8 cellular contexts compared by ENCODE assay signal in genomic region chr20:17612287-17612974, GRCh38. TPM values are rescaled to one million over a fixed set of nuclear protein-coding genes. Genes with fewer than 3 reads are reported as not detected.
DNase-seq lines count a peak whose midpoint lies in the region; ATAC-seq and TF ChIP-seq lines count a peak whose summit lies in the region.

No MANE protein-coding gene starts in this region.

- CTCF ChIA-PET in AG04449 (lab: Yijun Ruan, JAX): interaction anchor here (0.8 to 6.6 kb wide), 9 partner anchors 12 to 384 kb away, joined by 3 to 48 read pairs (median 3); no protein-coding TSS in a partner anchor

- TF ChIP-seq POLR2A in body of pancreas (IDR thresholded peaks at IDR 0.05) (no peak), right lobe of liver (IDR thresholded peaks at IDR 0.05) (peak; percentile 6), tibial nerve (IDR thresholded peaks at IDR 0.05) (no peak)

- no peak overlapping the region for H3K4me3 ChIP-seq in AG04449 (ENCODE audit: low read depth, low read length)
- H3K4me3 ChIP-seq in body of pancreas: no peak overlapping the region
- no peak overlapping the region for H3K4me3 ChIP-seq in right lobe of liver
- no peak overlapping the region for H3K4me3 ChIP-seq in tibial nerve

- no peaks in the 10 kb centered on the region for H3K9me3 ChIP-seq in body of pancreas
- no peaks in the 10 kb centered on the region for H3K9me3 ChIP-seq in right lobe of liver
- H3K9me3 ChIP-seq in tibial nerve: no peaks in the 10 kb centered on the region

- H3K4me1 ChIP-seq in body of pancreas (peaks cover 70% of the 10 kb centered on the region), right lobe of liver (no peaks in the 10 kb centered on the region), tibial nerve (peaks cover 0 to 73% (median 8%) of the 10 kb centered on the region in 4 donors)

- TF ChIP-seq EP300 in tibial nerve (IDR thresholded peaks at IDR 0.05): no peak

- POLR2A ChIA-PET in AG04449 (lab: Yijun Ruan, JAX): interaction anchor here (0.8 to 1.2 kb wide), 2 partner anchors 10 to 43 kb away, joined by 3 read pairs; partner anchors contain the start of gene DSTN

- ATAC-seq in body of pancreas (peak; percentile 9), right lobe of liver (peak; percentile 1 to 15 (median 7)), HG02973 (IDR thresholded peaks at IDR 0.05; ENCODE audit: unreplicated experiment) (no peak)

- no peak for TF ChIP-seq CTCF in AG04449 (IDR thresholded peaks at IDR 0.05; ENCODE audit: insufficient read depth, low read length, missing control alignments)
- no peak for TF ChIP-seq CTCF in body of pancreas (IDR thresholded peaks at IDR 0.05)
- no peak for TF ChIP-seq CTCF in right lobe of liver (IDR thresholded peaks at IDR 0.05)
- no peak for TF ChIP-seq CTCF in tibial nerve (IDR thresholded peaks at IDR 0.05)

- DNase-seq in AG04449 (ENCODE audit: low read depth, low spot score): peak; percentile 60
- peak; percentile 46 for DNase-seq in RPMI7951 (ENCODE audit: low read depth)
- peak in 3 of 4 donors; percentile 45 to 53 (median 46) for DNase-seq in body of pancreas
- DNase-seq in right lobe of liver: peak in 1 of 3 donors; percentile 34
- peak in 1 of 2 donors; percentile 6 for DNase-seq in tibial nerve (ENCODE audit: low spot score in 2 of 2)
- DNase-seq in superior temporal gyrus (ENCODE audit: extremely low spot score): no peak
- DNase-seq in SHP77 (lab: John Stamatoyannopoulos, UW): no peak

- 31 to 41% methylated on average over 6 to 16 of the region's 16 CpGs for WGBS in body of pancreas, 2 donors
- 51% methylated on average over 7 of the region's 16 CpGs for WGBS in right lobe of liver (ENCODE audit: insufficient coverage, low coverage, low lambda C conversion rate, missing lambda C conversion rate)
- 61 to 82% methylated on average over 10 to 16 of the region's 16 CpGs for WGBS in tibial nerve, 2 donors

- no peaks in the 10 kb centered on the region for H3K27me3 ChIP-seq in body of pancreas
- H3K27me3 ChIP-seq in right lobe of liver: no peaks in the 10 kb centered on the region
- H3K27me3 ChIP-seq in tibial nerve: no peaks in the 10 kb centered on the region

- H3K27ac ChIP-seq in body of pancreas (peak overlapping the region; percentile 63 to 83 (median 72)), right lobe of liver (peak overlapping the region in 2 of 3 donors; percentile 6 to 14), tibial nerve (peak overlapping the region in 3 of 4 donors; percentile 63 to 70 (median 68))

- intact Hi-C loops in body of pancreas (cut with DNase I): no loop called here
- intact Hi-C loops in right lobe of liver (cut with DNase I): loop anchor here (10.0 kb wide), 1 partner anchor 78 kb away; the partner anchor contains the start of gene BFSP1 (in 2 of the 2)

- H3K36me3 ChIP-seq in body of pancreas (replicated peaks in 1 of 2; ENCODE audit: insufficient read depth in 1 of 2, low read depth in 2 of 2): peaks cover 13 to 16% of the 10 kb centered on the region in 2 donors
- peaks cover 0 to 29% (median 17%) of the 10 kb centered on the region in 4 donors for H3K36me3 ChIP-seq in right lobe of liver
- H3K36me3 ChIP-seq in tibial nerve: peaks cover 0 to 62% (median 0%) of the 10 kb centered on the region in 3 donors

RNA-seq across cellular contexts. Expression of gene DSTN, which starts 42.6 kb away (rescaled TPM):
- total RNA-seq in RPMI7951 (2014; rRNA removed; shearing (Covaris generic)): 541 and 689 TPM in 2 replicates
- total RNA-seq in body of pancreas (100 to 1,000 TPM; 103 to 464 TPM), right lobe of liver (10 to 100 TPM; 65.8 to 94.4 (median 86.9) TPM), tibial nerve (100 to 1,000 TPM; 166 to 322 (median 242) TPM)

Comparison
In these comparisons a context has a peak if more than half of its experiments do, and no peak if none do; other contexts are left out.
1. DNase-seq: peak in AG04449 (single experiment), RPMI7951 (single experiment) and body of pancreas (3 of 4); none in superior temporal gyrus (single experiment) and SHP77 (0 of 2).
2. H3K27ac ChIP-seq: peak in every context shown above with its lines; median percentile 72 in body of pancreas; 68 in tibial nerve; 10 in right lobe of liver.